ENCODE assay signal across 1 cellular context in genomic region chr12:42325326-42325775, GRCh38.
TF ChIP-seq lines count a peak whose summit lies in the region.

No MANE protein-coding gene starts in this region.

TF ChIP-seq in endothelial cell of umbilical vein, 7 proteins besides CTCF, POLR2A, EP300 and RAD21 (continued from another document):
- TF ChIP-seq MAX (IDR thresholded peaks at IDR 0.05; ENCODE audit: insufficient read depth, insufficient read length) (no peak), JUN (IDR thresholded peaks at IDR 0.05; ENCODE audit: borderline replicate concordance, insufficient read depth, insufficient read length, low read depth) (no peak), FOS (IDR thresholded peaks at IDR 0.05; ENCODE audit: borderline replicate concordance, insufficient read depth, low read length) (no peak), MYC (IDR thresholded peaks at IDR 0.05; ENCODE audit: low read depth, low read length) (no peak), POLR2AphosphoS5 (IDR thresholded peaks at IDR 0.05; ENCODE audit: insufficient read depth, low read depth, low read length) (no peak), EZH2 (IDR thresholded peaks at IDR 0.05; ENCODE audit: borderline replicate concordance, low read depth, low read length, severe bottlenecking) (no peak)
